In the genomic region with DNA sequence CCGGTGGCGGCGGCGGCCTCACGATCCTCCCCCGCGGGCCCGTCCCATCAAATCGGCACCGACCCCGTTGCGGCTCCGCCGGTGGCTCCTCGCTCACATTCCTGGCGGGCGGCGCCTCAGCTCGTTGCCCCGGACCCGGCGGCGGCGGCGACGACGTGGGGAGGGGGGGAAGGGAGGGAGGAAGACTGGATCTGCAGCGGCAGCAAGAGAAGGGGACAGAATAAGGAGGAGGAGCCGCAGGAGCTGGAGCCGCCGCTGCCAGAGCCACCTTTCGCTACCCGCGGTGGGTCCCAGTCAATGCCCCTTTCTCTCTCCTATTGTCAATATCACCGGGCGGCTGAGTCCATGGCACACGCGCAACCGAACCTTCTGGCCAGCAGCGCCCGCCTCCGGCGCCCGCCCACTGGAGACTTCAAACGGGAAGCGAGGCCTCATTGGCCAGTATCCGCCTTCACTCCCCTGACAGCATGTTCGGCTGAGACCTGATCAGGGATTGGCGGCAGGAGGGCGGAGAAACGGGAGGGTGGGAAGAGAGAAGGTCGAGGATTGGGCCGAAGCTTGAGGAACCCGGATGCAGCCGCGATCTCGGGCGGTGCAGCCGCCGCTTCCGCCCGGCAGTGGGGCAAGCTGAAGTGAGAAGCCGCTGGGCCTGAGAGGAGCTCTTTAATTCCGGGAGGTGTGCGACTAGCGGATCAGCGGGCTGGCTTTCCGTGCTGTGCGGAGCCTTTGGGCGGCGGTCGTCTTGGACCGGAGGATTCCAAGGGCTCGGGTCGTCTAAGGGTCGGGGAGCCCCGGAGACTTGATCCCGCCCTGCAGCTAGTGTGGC, we compare ENCODE assay signal across 8 cellular contexts. TPM values are rescaled to one million over a fixed set of nuclear protein-coding genes. Genes with fewer than 3 reads are reported as not detected.
A peak's percentile ranks its signal among the peaks of the same experiment; 100 is the strongest.
DNase-seq lines count a peak whose midpoint lies in the region; ATAC-seq and TF ChIP-seq lines count a peak whose summit lies in the region.

PPP2R5E (minus strand) TSS at position 378 of the 826 bp plus-strand sequence. CDS start 3,692 bp downstream, outside the sequence.

- peak; percentile 95 for ATAC-seq in HG03460 (IDR thresholded peaks at IDR 0.05; ENCODE audit: unreplicated experiment)

- intact Hi-C loops in colonic mucosa (cut with DNase I), result loop anchor here (5.0 kb wide), 1 partner anchor 156 kb away; no protein-coding TSS in a partner anchor

- H3K27me3 ChIP-seq in BE2C, result no peaks in the 10 kb centered on the region
- no peaks in the 10 kb centered on the region for H3K27me3 ChIP-seq in colonic mucosa

- H3K36me3 ChIP-seq in BE2C (peaks cover 19% of the 10 kb centered on the region), colonic mucosa (peaks cover 6% of the 10 kb centered on the region)

- peak within 1 kb of the TSS; percentile 94 for H3K4me3 ChIP-seq in BE2C (ENCODE audit: low read depth, low read length)
- H3K4me3 ChIP-seq in colonic mucosa, result peak within 1 kb of the TSS; percentile 95

- DNase-seq in BE2C, result peak; percentile 98
- DNase-seq in GM19240 (ENCODE audit: insufficient read length, low spot score), result peak; percentile 85
- peak; percentile 98 to 99 for DNase-seq in NCI-H526 (lab: John Stamatoyannopoulos, UW)
- DNase-seq in activated CD4-positive, alpha-beta T cell treated with anti-CD3 and anti-CD28 coated beads for 48 hours, result peak; percentile 98
- peak; percentile 98 for DNase-seq in colonic mucosa
- DNase-seq in kidney tubule cell (ENCODE audit: low spot score), result peak; percentile 99
- peak; percentile 82 to 95 (median 94) for DNase-seq in stimulated activated CD4-positive, alpha-beta T cell treated with anti-CD3 and anti-CD28 coated beads, Interleukin-1b, Interleukin-23, amount 100 ng/mL, for 24 hours (ENCODE audit: low read depth in 4 of 4, low spot score in 1 of 4)

- peak within 1 kb of the TSS; percentile 91 to 94 for H3K9ac ChIP-seq in colonic mucosa (ENCODE audit: low read depth in 2 of 2, low read length in 2 of 2)

- TF ChIP-seq CTCF in BE2C (IDR thresholded peaks at IDR 0.05; ENCODE audit: low read depth, low read length), result no peak
- TF ChIP-seq CTCF in colonic mucosa (IDR thresholded peaks at IDR 0.05), result no peak

- H3K9me3 ChIP-seq in BE2C (no peaks in the 10 kb centered on the region), colonic mucosa (no peaks in the 10 kb centered on the region)

- peak within 1 kb of the TSS; percentile 95 for H3K27ac ChIP-seq in colonic mucosa

- H3K4me1 ChIP-seq in BE2C, result peaks cover 3% of the 10 kb centered on the region; the same call in 1 of the 2 replicates
- H3K4me1 ChIP-seq in colonic mucosa, result no peaks in the 10 kb centered on the region

RNA-seq across cellular contexts. Expression of gene PPP2R5E, which starts in this region (rescaled TPM):
- 14.7 TPM for polyA plus RNA-seq in BE2C (2012; ENCODE audit: insufficient read depth, insufficient read length, low read depth)
- 10 to 100 TPM; 58.0 to 62.7 TPM for total RNA-seq in colonic mucosa

Comparison
In these comparisons a context has a peak if more than half of its experiments do, and no peak if none do; other contexts are left out.
1. Peak in every context shown above with its lines: DNase-seq, ATAC-seq, H3K4me3 ChIP-seq and H3K27ac ChIP-seq.